ENCODE assay signal across 22 cellular contexts in the genomic region with DNA sequence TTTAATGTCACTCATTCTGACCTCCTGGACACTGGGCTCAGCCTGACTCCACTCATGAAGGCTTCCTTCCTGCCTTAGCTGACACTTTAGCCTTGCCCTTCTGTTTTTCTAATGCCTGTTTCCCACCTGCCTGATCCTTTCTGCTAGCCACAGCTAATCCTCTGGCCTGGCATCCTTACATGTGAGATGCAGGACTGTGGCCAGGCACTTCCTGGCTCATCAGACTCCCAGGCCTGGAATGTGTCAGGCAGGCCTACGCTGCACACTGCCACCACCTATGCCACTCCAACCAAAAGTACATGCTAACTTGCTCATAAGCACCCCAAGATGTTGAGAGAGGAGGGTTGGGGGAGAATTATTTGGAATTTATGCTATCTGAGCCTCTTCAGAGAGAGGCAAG.
DNase-seq lines count a peak whose midpoint lies in the region; ATAC-seq and TF ChIP-seq lines count a peak whose summit lies in the region.
"Had no signal": no experiment of that assay in that cellular context is flagged by ENCODE, and none has a peak within 500 bp of the region (broad histone marks: within the 10 kb centered on the region; RNA-seq: fewer than 3 reads in every experiment).

No MANE protein-coding gene starts in this region.

- no peak overlapping the region for H2BK12ac ChIP-seq in neuronal stem cell (ENCODE audit: low read length)

- no peaks in the 10 kb centered on the region for H3K27me3 Mint-ChIP-seq in CD4-positive, alpha-beta memory T cell

- no peaks in the 10 kb centered on the region for H3K36me3 Mint-ChIP-seq in CD4-positive, alpha-beta memory T cell
- H3K36me3 Mint-ChIP-seq: CD14-positive monocyte; CD8-positive, alpha-beta T cell had no signal

- intact Hi-C loops in left cardiac atrium (cut with DNase I): no loop called here
- intact Hi-C loops in CD4-positive, alpha-beta memory T cell (cut with micrococcal nuclease): no loop called here

- no peak overlapping the region for H3K23ac ChIP-seq in neuronal stem cell (ENCODE audit: low read depth, low read length, poor library complexity)

- H2BK120ac ChIP-seq in neuronal stem cell (ENCODE audit: low read depth, low read length): no peak overlapping the region

- H3K27me3 ChIP-seq in OCI-LY3 (ENCODE audit: low read depth, low read length) (no peaks in the 10 kb centered on the region), neuronal stem cell (ENCODE audit: control insufficient read depth in 3 of 3, insufficient read depth in 3 of 3, low read depth in 1 of 3, low read length in 3 of 3) (peaks cover 0 to 8% (median 0%) of the 10 kb centered on the region in 3 experiments)
- H3K27me3 ChIP-seq in CD4-positive, alpha-beta memory T cell (ENCODE audit: insufficient read depth, low read length): no peaks in the 10 kb centered on the region

- no peaks in the 10 kb centered on the region for H4K20me1 ChIP-seq in OCI-LY3 (ENCODE audit: insufficient read depth, low read length)
- H4K20me1 ChIP-seq: BLaER1 had no signal

- TF ChIP-seq CTCF in OCI-LY3 (IDR thresholded peaks at IDR 0.05; ENCODE audit: low read depth, low read length): no peak

- no peak overlapping the region for H2BK5ac ChIP-seq in neuronal stem cell (ENCODE audit: low read length)

- POLR2A ChIA-PET in CD4-positive, alpha-beta memory T cell (lab: Charles Lee; ENCODE audit: partially characterized antibody): no interaction called here

- H3K14ac ChIP-seq in neuronal stem cell (ENCODE audit: low read length): peak overlapping the region; percentile 21

- H3K18ac ChIP-seq in neuronal stem cell (ENCODE audit: low read length): no peak overlapping the region

- H3K79me1 ChIP-seq in neuronal stem cell (ENCODE audit: low read depth, low read length): no peaks in the 10 kb centered on the region

- no peak overlapping the region for H3K9ac ChIP-seq in OCI-LY3 (ENCODE audit: low read length)
- H3K9ac ChIP-seq in neuronal stem cell (ENCODE audit: low read depth, low read length, poor library complexity): no peak overlapping the region
- H3K9ac ChIP-seq: BLaER1 had no signal

- no peaks in the 10 kb centered on the region for H3K79me2 ChIP-seq in OCI-LY3 (ENCODE audit: low read length)

- H3K27ac Mint-ChIP-seq in CD4-positive, alpha-beta memory T cell: no peak overlapping the region
- H3K27ac Mint-ChIP-seq: CD8-positive, alpha-beta T cell; HFFc6 had no signal

- H3K4me3 ChIP-seq in OCI-LY3 (ENCODE audit: low read length): no peak overlapping the region
- H3K4me3 ChIP-seq in neuronal stem cell (ENCODE audit: low read length in 2 of 2): no peak overlapping the region
- no peak overlapping the region for H3K4me3 ChIP-seq in CD4-positive, alpha-beta memory T cell (ENCODE audit: low read length in 2 of 2)
- H3K4me3 ChIP-seq: A549, BLaER1 had no signal

- H3K4me1 Mint-ChIP-seq in CD4-positive, alpha-beta memory T cell: no peaks in the 10 kb centered on the region
- H3K4me1 Mint-ChIP-seq: CD14-positive monocyte had no signal

- CTCF ChIA-PET in CD4-positive, alpha-beta memory T cell (lab: Charles Lee; ENCODE audit: partially characterized antibody): no interaction called here

- no peak overlapping the region for H3K4me3 Mint-ChIP-seq in CD4-positive, alpha-beta memory T cell
- H3K4me3 Mint-ChIP-seq: CD14-positive monocyte; CD8-positive, alpha-beta T cell; HFFc6 had no signal

- ATAC-seq in left cardiac atrium: peak; percentile 30 to 45
- ATAC-seq: A549; CD8-positive, alpha-beta T cell; HCT116 had no signal

- no peak overlapping the region for H2BK15ac ChIP-seq in neuronal stem cell (ENCODE audit: low read length)

- no peak overlapping the region for H4K91ac ChIP-seq in neuronal stem cell (ENCODE audit: low read depth, low read length, poor library complexity)

- H3K9me3 ChIP-seq in OCI-LY3 (ENCODE audit: insufficient read depth, low read length): no peaks in the 10 kb centered on the region
- H3K9me3 ChIP-seq in neuronal stem cell (replicated peaks in 1 of 2; ENCODE audit: control insufficient read depth in 2 of 2, insufficient read depth in 1 of 2, low read depth in 1 of 2, low read length in 2 of 2): no peaks in the 10 kb centered on the region
- no peaks in the 10 kb centered on the region for H3K9me3 ChIP-seq in CD4-positive, alpha-beta memory T cell (ENCODE audit: control insufficient read depth in 1 of 2, low read length in 2 of 2)
- H3K9me3 ChIP-seq: A549 had no signal

- H3K4me1 ChIP-seq in OCI-LY3 (ENCODE audit: low read length) (peaks cover 45% of the 10 kb centered on the region), neuronal stem cell (ENCODE audit: control insufficient read depth in 2 of 2, insufficient read depth in 1 of 2, low read depth in 1 of 2, low read length in 2 of 2) (peaks cover 0 to 5% of the 10 kb centered on the region in 2 donors)
- no peaks in the 10 kb centered on the region for H3K4me1 ChIP-seq in CD4-positive, alpha-beta memory T cell (ENCODE audit: insufficient read depth, low read length)
- H3K4me1 ChIP-seq: A549 had no signal

- H3K36me3 ChIP-seq in OCI-LY3 (replicated peaks; ENCODE audit: low read depth, low read length): no peaks in the 10 kb centered on the region
- H3K36me3 ChIP-seq in neuronal stem cell (replicated peaks in 1 of 2; ENCODE audit: control insufficient read depth in 2 of 2, insufficient read depth in 2 of 2, low read length in 2 of 2): no peaks in the 10 kb centered on the region
- no peaks in the 10 kb centered on the region for H3K36me3 ChIP-seq in CD4-positive, alpha-beta memory T cell (ENCODE audit: insufficient read depth, low read length)
- H3K36me3 ChIP-seq: BLaER1 had no signal

- DNase-seq in NCI-H82 (lab: John Stamatoyannopoulos, UW) (peak; percentile 9), NCI-H82 treated with DMSO at 0.1 percent for 48 hours (lab: John Stamatoyannopoulos, UW; ENCODE audit: unreplicated experiment) (no peak), left cardiac atrium (no peak), neuronal stem cell (ENCODE audit: low spot score) (no peak), Ammon's horn (ENCODE audit: low spot score) (no peak), KBM-7 (no peak)
- no peak for DNase-seq in CD4-positive, alpha-beta memory T cell
- DNase-seq: AML-193, Calu3, DMS79 treated with DMSO at 0.1 percent for 48 hours, GF-D8, GOT3, H7, HFFc6 had no signal

- no CpG with 5 or more reads among the region's 1 CpG for WGBS in neuronal stem cell (ENCODE audit: extremely low coverage in 2 of 2, insufficient read length in 2 of 2, insufficient replicate concordance in 1 of 2), 2 donors

- H3K4me2 ChIP-seq in OCI-LY3 (ENCODE audit: low read length) (peak overlapping the region; percentile 29; the same call in 1 of the 2 replicates), neuronal stem cell (ENCODE audit: insufficient read depth, low read length, poor library complexity, severe bottlenecking) (no peak overlapping the region)
- H3K4me2 ChIP-seq: A549, BLaER1 had no signal

- H2AFZ ChIP-seq in OCI-LY3 (ENCODE audit: low read depth, low read length): no peak overlapping the region
- no peak overlapping the region for H2AFZ ChIP-seq in neuronal stem cell (ENCODE audit: low read length)

- H3K27ac ChIP-seq in OCI-LY3 (ENCODE audit: low read length) (peak overlapping the region; percentile 72), neuronal stem cell (replicated peaks; ENCODE audit: low read length) (no peak overlapping the region)
- no peak overlapping the region for H3K27ac ChIP-seq in CD4-positive, alpha-beta memory T cell (ENCODE audit: low read depth, low read length)
- H3K27ac ChIP-seq: 22Rv1, A549, BLaER1, HL-60 had no signal

- in situ Hi-C loops in KBM-7 (cut with MboI; ENCODE audit: low pct_unique_long_range_greater_than_20kb, low sequenced_read_pairs): no loop called here

- no peaks in the 10 kb centered on the region for H3K9me3 Mint-ChIP-seq in CD4-positive, alpha-beta memory T cell
- H3K9me3 Mint-ChIP-seq: CD8-positive, alpha-beta T cell; HFFc6 had no signal

- no peak overlapping the region for H2AK5ac ChIP-seq in neuronal stem cell (ENCODE audit: low read depth, low read length)

- no peak overlapping the region for H4K8ac ChIP-seq in neuronal stem cell (ENCODE audit: low read depth, low read length)

- no peak overlapping the region for H3K4ac ChIP-seq in neuronal stem cell (ENCODE audit: low read length)
